Comparison of ENCODE assay signal across 21 cellular contexts in genomic region chr7:133611955-133612354, GRCh38.
DNase-seq lines count a peak whose midpoint lies in the region; ATAC-seq, FAIRE-seq and TF ChIP-seq lines count a peak whose summit lies in the region.
"Had no signal": no experiment of that assay in that cellular context is flagged by ENCODE, and none has a peak within 500 bp of the region (broad histone marks: within the 10 kb centered on the region; RNA-seq: fewer than 3 reads in every experiment).

No MANE protein-coding gene starts in this region.

- H3K56ac ChIP-seq in IMR-90 (ENCODE audit: extremely low read depth, insufficient read depth, low read length) (no peak overlapping the region), H1 (replicated peaks; ENCODE audit: insufficient read length, low read depth, low read length) (no peak overlapping the region)

- no peak overlapping the region for H2AFZ ChIP-seq in IMR-90 (replicated peaks; ENCODE audit: low read length, poor library complexity)
- H2AFZ ChIP-seq in K562 (ENCODE audit: low read depth, low read length) = no peak overlapping the region
- H2AFZ ChIP-seq in H1 (ENCODE audit: low read length) = no peak overlapping the region

- H3K9me1 ChIP-seq in IMR-90 (ENCODE audit: insufficient read depth, low read length) = peaks cover 7% of the 10 kb centered on the region
- no peaks in the 10 kb centered on the region for H3K9me1 ChIP-seq in K562 (ENCODE audit: control insufficient read depth, insufficient read depth, low read length)

- H2BK12ac ChIP-seq in H1 (ENCODE audit: low read depth, low read length) = no peak overlapping the region

- no peak for DNase-seq in A549 (ENCODE audit: low read depth in 1 of 2, low spot score in 1 of 2)
- DNase-seq in IMR-90 = no peak
- no peak for DNase-seq in K562 (ENCODE audit: extremely low read depth in 1 of 4, low spot score in 3 of 4)
- DNase-seq in H1 (ENCODE audit: low read depth in 1 of 2, low spot score in 2 of 2) = no peak
- no peak for DNase-seq in activated CD8-positive, alpha-beta memory T cell treated with anti-CD3 and anti-CD28 coated beads for 24 hours
- no peak for DNase-seq in KG1 (lab: John Stamatoyannopoulos, UW)
- no peak for DNase-seq in stimulated activated CD4-positive, alpha-beta T cell treated with anti-CD3 and anti-CD28 coated beads, Interleukin-12 subunit alpha, Interleukin-12 subunit beta, amount 100 ng/mL, for 4 hours
- DNase-seq in superior temporal gyrus (ENCODE audit: extremely low spot score) = no peak
- DNase-seq: 8988T; Caco-2; Calu3; CD4-positive, alpha-beta T cell; CD8-positive, alpha-beta T cell; DMS79 treated with DMSO at 0.1 percent for 48 hours had no signal

- H3K23me2 ChIP-seq in H1 (ENCODE audit: low read depth, low read length) = no peaks in the 10 kb centered on the region

- H4K8ac ChIP-seq in IMR-90 (ENCODE audit: low read depth in 2 of 2, low read length in 2 of 2) (no peak overlapping the region), H1 (ENCODE audit: extremely low read depth, insufficient read depth, low read length) (no peak overlapping the region)

- H2AK9ac ChIP-seq in IMR-90 (replicated peaks; ENCODE audit: low read depth, low read length, poor library complexity) = no peak overlapping the region

- TF ChIP-seq RAD21 in A549 (conservative IDR thresholded peaks at IDR 0.05 in 1 of 2, IDR thresholded peaks at IDR 0.05 in 1 of 2) (no peak), IMR-90 (IDR thresholded peaks at IDR 0.05; ENCODE audit: low read length) (no peak), K562 (CRISPR knock-in tag; conservative IDR thresholded peaks at IDR 0.05 in 1 of 2, IDR thresholded peaks at IDR 0.05 in 1 of 2) (no peak), H1 (IDR thresholded peaks at IDR 0.05 in 1 of 2, conservative IDR thresholded peaks at IDR 0.05 in 1 of 2; ENCODE audit: low read depth in 2 of 2, low read length in 2 of 2) (no peak)

- TF ChIP-seq POLR2A in A549 (IDR thresholded peaks at IDR 0.05; ENCODE audit: low read length) = no peak
- TF ChIP-seq POLR2A in IMR-90 (IDR thresholded peaks at IDR 0.05; ENCODE audit: low read depth, low read length) = no peak
- no peak for TF ChIP-seq POLR2A in K562 (conservative IDR thresholded peaks at IDR 0.05)
- TF ChIP-seq POLR2A in H1 (IDR thresholded peaks at IDR 0.05; ENCODE audit: control extremely low read depth in 1 of 2, low read depth in 2 of 2, low read length in 2 of 2) = no peak

- H4K5ac ChIP-seq in IMR-90 (ENCODE audit: low read depth, low read length) (no peak overlapping the region), H1 (ENCODE audit: insufficient read length, low read depth, low read length) (no peak overlapping the region)

- no peak overlapping the region for H3K23ac ChIP-seq in IMR-90 (ENCODE audit: low read depth, low read length)
- H3K23ac ChIP-seq in H1 (ENCODE audit: insufficient read length) = no peak overlapping the region

- H3K4me3 ChIP-seq in A549 = no peak overlapping the region
- H3K4me3 ChIP-seq in IMR-90 (ENCODE audit: insufficient read depth, low read depth, low read length) = no peak overlapping the region
- no peak overlapping the region for H3K4me3 ChIP-seq in K562
- H3K4me3 ChIP-seq in H1 (ENCODE audit: extremely low read depth in 1 of 4, insufficient read depth in 2 of 4, low read depth in 3 of 4, low read length in 4 of 4) = no peak overlapping the region
- H3K4me3 ChIP-seq: BLaER1 treated with 17β-estradiol and CSF1 and Interleukin-3, amounts not matched to agents 10 nM and 100 nM had no signal

- POLR2A ChIA-PET in A549 (lab: Yijun Ruan, JAX) (no interaction called here), IMR-90 (lab: Charles Lee; ENCODE audit: unreplicated experiment) (no interaction called here), K562 (lab: Yijun Ruan, JAX) (no interaction called here), H1 (lab: Charles Lee; ENCODE audit: partially characterized antibody) (no interaction called here)

- no peak overlapping the region for H2BK5ac ChIP-seq in IMR-90 (ENCODE audit: low read depth, low read length, poor library complexity, severe bottlenecking)
- H2BK5ac ChIP-seq in H1 (ENCODE audit: low read depth, low read length) = no peak overlapping the region

- H3K79me1 ChIP-seq in IMR-90 (ENCODE audit: low read depth in 1 of 2, low read length in 2 of 2) = 0 out of 4 replicates have a peak, but pooled peaks cover 0 to 3% of the 10 kb centered on the region in 2 experiments
- no peaks in the 10 kb centered on the region for H3K79me1 ChIP-seq in H1 (ENCODE audit: low read depth, low read length)

- ATAC-seq in A549 (no peak), IMR-90 (ENCODE audit: low read depth) (no peak), K562 (no peak)
- ATAC-seq: CD8-positive, alpha-beta T cell had no signal

- H2AK5ac ChIP-seq in IMR-90 (ENCODE audit: low read depth, low read length) (no peak overlapping the region), H1 (ENCODE audit: low read depth, low read length) (no peak overlapping the region)

- no peak overlapping the region for H3K4ac ChIP-seq in IMR-90 (ENCODE audit: low read depth, low read length)
- H3K4ac ChIP-seq in H1 (replicated peaks; ENCODE audit: insufficient read length, low read depth, low read length) = no peak overlapping the region

- H3K27ac ChIP-seq in A549 (no peak overlapping the region), IMR-90 (ENCODE audit: insufficient read depth, low read length) (no peak overlapping the region), K562 (ENCODE audit: extremely low read depth, low read depth, low read length) (no peak overlapping the region), H1 (ENCODE audit: low read depth, low read length) (no peak overlapping the region)
- H3K27ac ChIP-seq: BLaER1 treated with 17β-estradiol and CSF1 and Interleukin-3, amounts not matched to agents 10 nM and 100 nM; C4-2B had no signal

- H3K9ac ChIP-seq in IMR-90 (ENCODE audit: low read depth, low read length) (no peak overlapping the region), K562 (ENCODE audit: insufficient read depth in 1 of 2, low read depth in 2 of 2, low read length in 2 of 2) (no peak overlapping the region), H1 (replicated peaks in 1 of 4; ENCODE audit: extremely low read depth in 1 of 4, low read depth in 3 of 4, low read length in 3 of 4) (no peak overlapping the region)
- H3K9ac ChIP-seq: BLaER1 treated with 17β-estradiol and CSF1 and Interleukin-3, amounts not matched to agents 10 nM and 100 nM had no signal

- no TSS peak for BruUV-seq in IMR-90 (replicated peaks; lab: Mats Ljungman, UMichigan)
- no TSS peak for BruUV-seq in K562 (replicated peaks; lab: Mats Ljungman, UMichigan)

- in situ Hi-C loops in IMR-90 (cut with MboI; ENCODE audit: low sequenced_read_pairs) (no loop called here), K562 (cut with MboI) (no loop called here)

- H2BK15ac ChIP-seq in IMR-90 (ENCODE audit: low read depth, low read length) (no peak overlapping the region), H1 (ENCODE audit: low read length) (no peak overlapping the region)

- H3K27me3 ChIP-seq in IMR-90 (ENCODE audit: control insufficient read depth, insufficient read depth, low read length) (no peaks in the 10 kb centered on the region), K562 (ENCODE audit: control insufficient read depth in 2 of 2, insufficient read depth in 2 of 2, low read length in 2 of 2) (no peaks in the 10 kb centered on the region), H1 (replicated peaks in 1 of 4; ENCODE audit: control insufficient read depth in 3 of 4, extremely low read depth in 1 of 4, insufficient read depth in 3 of 4, low read length in 3 of 4) (no peaks in the 10 kb centered on the region)
- H3K27me3 ChIP-seq: BLaER1 treated with 17β-estradiol and CSF1 and Interleukin-3, amounts not matched to agents 10 nM and 100 nM had no signal

- H3K14ac ChIP-seq in IMR-90 (replicated peaks; ENCODE audit: low read depth, low read length) = no peak overlapping the region
- H3K14ac ChIP-seq in H1 (ENCODE audit: insufficient read length) = no peak overlapping the region

- no peak overlapping the region for H3K4me2 ChIP-seq in A549
- no peak overlapping the region for H3K4me2 ChIP-seq in IMR-90 (ENCODE audit: low read depth, low read length)
- H3K4me2 ChIP-seq in K562 (ENCODE audit: insufficient read depth, low read length) = no peak overlapping the region
- H3K4me2 ChIP-seq in H1 (ENCODE audit: insufficient read depth in 1 of 2, low read depth in 2 of 2, low read length in 2 of 2) = no peak overlapping the region
- H3K4me2 ChIP-seq: BLaER1 treated with 17β-estradiol and CSF1 and Interleukin-3, amounts not matched to agents 10 nM and 100 nM had no signal

- intact Hi-C loops in IMR-90 (cut with micrococcal nuclease) (no loop called here), K562 (cut with micrococcal nuclease) (no loop called here)

- H3K79me2 ChIP-seq in K562 (ENCODE audit: control insufficient read depth, insufficient read depth, low read length) = no peaks in the 10 kb centered on the region
- no peaks in the 10 kb centered on the region for H3K79me2 ChIP-seq in H1 (ENCODE audit: control insufficient read depth in 1 of 2, insufficient read depth in 2 of 2, low read length in 2 of 2)

- no peaks in the 10 kb centered on the region for H3K4me1 ChIP-seq in A549
- H3K4me1 ChIP-seq in IMR-90 (ENCODE audit: control insufficient read depth, insufficient read depth, low read length) = no peaks in the 10 kb centered on the region
- no peaks in the 10 kb centered on the region; a peak in 1 of 5 replicates for H3K4me1 ChIP-seq in K562 (replicated peaks in 1 of 2; ENCODE audit: control insufficient read depth in 2 of 2, insufficient read depth in 2 of 2, low read length in 2 of 2)
- no peaks in the 10 kb centered on the region for H3K4me1 ChIP-seq in H1 (replicated peaks in 1 of 4; ENCODE audit: control insufficient read depth in 3 of 4, insufficient read depth in 4 of 4, low read length in 3 of 4)
- H3K4me1 ChIP-seq: BLaER1 treated with 17β-estradiol and CSF1 and Interleukin-3, amounts not matched to agents 10 nM and 100 nM; Caco-2 had no signal

- TF ChIP-seq CTCF in A549 (IDR thresholded peaks at IDR 0.05) = no peak
- no peak for TF ChIP-seq CTCF in IMR-90 (conservative IDR thresholded peaks at IDR 0.05; ENCODE audit: low read depth, low read length)
- TF ChIP-seq CTCF in K562 (IDR thresholded peaks at IDR 0.05 in 2 of 3, conservative IDR thresholded peaks at IDR 0.05 in 1 of 3; ENCODE audit: insufficient read depth in 2 of 3, low read depth in 1 of 3, low read length in 3 of 3) = no peak
- no peak for TF ChIP-seq CTCF in H1 (IDR thresholded peaks at IDR 0.05; ENCODE audit: control extremely low read depth in 1 of 3, insufficient read depth in 1 of 3, low read depth in 1 of 3, low read length in 3 of 3)

- H3K36me3 ChIP-seq in IMR-90 (ENCODE audit: control insufficient read depth, insufficient read depth, low read length) (no peaks in the 10 kb centered on the region), K562 (ENCODE audit: control insufficient read depth, insufficient read depth, low read length) (no peaks in the 10 kb centered on the region), H1 (ENCODE audit: control insufficient read depth in 2 of 4, insufficient read depth in 4 of 4, low read length in 3 of 4) (no peaks in the 10 kb centered on the region)
- H3K36me3 ChIP-seq: BLaER1 treated with 17β-estradiol and CSF1 and Interleukin-3, amounts not matched to agents 10 nM and 100 nM had no signal

- no peak overlapping the region for H3K18ac ChIP-seq in IMR-90 (ENCODE audit: low read depth, low read length)
- H3K18ac ChIP-seq in H1 (ENCODE audit: extremely low read depth, low read length) = no peak overlapping the region

- FAIRE-seq in A549 (lab: Jason Lieb, UNC) (no peak), K562 (lab: Jason Lieb, UNC) (no peak), H1 (lab: Jason Lieb, UNC) (no peak)
- FAIRE-seq: A204.1, D721Med, G401.6, GM12891, GM19239 had no signal

- dilution Hi-C loops in IMR-90 (cut with HindIII; ENCODE audit: low sequenced_read_pairs, unreplicated experiment) = no loop called here

- H4K91ac ChIP-seq in IMR-90 (ENCODE audit: insufficient read depth, low read depth, low read length) (no peak overlapping the region), H1 (replicated peaks; ENCODE audit: insufficient read length, low read length) (no peak overlapping the region)

- no peaks in the 10 kb centered on the region for H4K20me1 ChIP-seq in IMR-90 (ENCODE audit: insufficient read depth, low read length)
- no peaks in the 10 kb centered on the region for H4K20me1 ChIP-seq in K562 (replicated peaks; ENCODE audit: control insufficient read depth, insufficient read depth, low read length)
- peaks cover 0 to 2% of the 10 kb centered on the region in 2 experiments for H4K20me1 ChIP-seq in H1 (replicated peaks in 1 of 2; ENCODE audit: control insufficient read depth in 1 of 2, insufficient read depth in 2 of 2, low read length in 2 of 2)

- H2BK120ac ChIP-seq in IMR-90 (ENCODE audit: low read depth, low read length) (no peak overlapping the region), H1 (replicated peaks; ENCODE audit: low read depth, low read length) (no peak overlapping the region)

- H2BK20ac ChIP-seq in IMR-90 (ENCODE audit: low read depth, low read length) (no peak overlapping the region), H1 (ENCODE audit: low read length) (no peak overlapping the region)

- CTCF ChIA-PET in A549 (lab: Yijun Ruan, JAX) = no interaction called here
- CTCF ChIA-PET in IMR-90 (lab: Yijun Ruan, JAX) = no interaction called here
- CTCF ChIA-PET in K562 (lab: Yijun Ruan, JAX; ENCODE audit: low intra/inter-chr PET ratio) = no interaction called here
- CTCF ChIA-PET in H1 (lab: Charles Lee; ENCODE audit: partially characterized antibody) = interaction anchor here (1.6 kb wide), 1 partner anchor 12 kb away, joined by 3 read pairs; no protein-coding TSS in a partner anchor

- TF ChIP-seq EP300 in A549 (IDR thresholded peaks at IDR 0.05) (no peak), K562 (IDR thresholded peaks at IDR 0.05; ENCODE audit: low read length) (no peak), H1 (IDR thresholded peaks at IDR 0.05; ENCODE audit: borderline replicate concordance in 1 of 2, low read depth in 2 of 2, low read length in 2 of 2) (no peak)

- no peaks in the 10 kb centered on the region for H3K9me3 ChIP-seq in A549
- no peaks in the 10 kb centered on the region for H3K9me3 ChIP-seq in IMR-90 (ENCODE audit: control insufficient read depth, insufficient read depth, low read length)
- H3K9me3 ChIP-seq in K562 (replicated peaks; ENCODE audit: control insufficient read depth, insufficient read depth, low read depth, low read length) = no peaks in the 10 kb centered on the region
- no peaks in the 10 kb centered on the region for H3K9me3 ChIP-seq in H1 (ENCODE audit: insufficient read depth in 2 of 2, low read depth in 1 of 2, low read length in 1 of 2)
- H3K9me3 ChIP-seq: BLaER1 treated with 17β-estradiol and CSF1 and Interleukin-3, amounts not matched to agents 10 nM and 100 nM; Caco-2 had no signal
